ENCODE assay signal across 8 cellular contexts in the genomic region with DNA sequence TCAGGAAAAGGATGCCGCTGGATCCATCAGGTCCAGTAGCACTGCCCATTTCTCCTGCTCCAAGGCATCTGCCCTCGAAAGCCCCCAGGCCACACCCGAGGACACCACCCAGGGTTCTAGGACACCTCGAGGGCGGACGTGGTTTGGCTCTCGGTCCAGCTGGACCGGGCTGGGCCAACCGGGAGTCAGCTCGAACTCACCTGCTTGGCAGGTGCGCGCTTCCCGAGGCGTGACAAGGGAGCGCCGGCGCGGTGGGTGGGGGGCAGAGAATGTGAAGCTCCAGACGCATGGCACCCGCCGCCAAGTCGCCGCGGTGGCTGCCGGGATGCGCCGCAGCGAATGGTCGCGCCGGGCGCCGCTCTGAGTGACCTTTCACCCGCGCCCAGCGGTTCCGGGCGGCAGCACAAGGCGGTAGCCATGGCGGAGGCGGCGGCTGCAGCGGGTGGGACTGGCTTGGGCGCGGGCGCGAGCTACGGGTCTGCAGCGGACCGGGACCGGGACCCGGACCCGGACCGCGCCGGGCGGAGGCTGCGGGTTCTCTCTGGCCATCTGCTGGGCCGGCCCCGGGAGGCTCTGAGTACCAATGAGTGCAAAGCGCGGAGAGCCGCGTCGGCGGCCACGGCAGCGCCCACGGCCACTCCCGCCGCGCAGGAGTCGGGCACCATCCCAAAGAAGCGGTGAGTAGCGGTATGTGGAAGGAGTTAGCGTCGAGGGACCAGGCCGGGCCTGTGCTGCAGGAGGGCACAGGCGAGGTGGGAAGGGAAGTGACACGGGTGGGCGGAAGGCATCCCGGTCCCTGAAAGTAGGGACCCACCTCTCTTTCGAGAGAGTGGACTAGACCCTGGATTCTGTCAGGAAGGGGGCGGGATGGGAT. TPM values are rescaled to one million over a fixed set of nuclear protein-coding genes. Genes with fewer than 3 reads are reported as not detected.
A peak's percentile ranks its signal among the peaks of the same experiment; 100 is the strongest.
DNase-seq lines count a peak whose midpoint lies in the region; ATAC-seq and TF ChIP-seq lines count a peak whose summit lies in the region.

AGPS (plus strand) TSS at position 401 of the 874 bp plus-strand sequence; CDS start at position 418, 17 bp downstream.

- H3K4me1 ChIP-seq in right cardiac atrium (ENCODE audit: control insufficient read depth, insufficient read depth, low read length) (no peaks in the 10 kb centered on the region), rectal smooth muscle tissue (ENCODE audit: control insufficient read depth, insufficient read depth, low read length) (peaks cover 12% of the 10 kb centered on the region), vagina (peaks cover 43% of the 10 kb centered on the region)

- H3K4me3 ChIP-seq in GM12864 (ENCODE audit: low read depth, low read length) (peak within 1 kb of the TSS; percentile 99), right cardiac atrium (ENCODE audit: low read length) (peak within 1 kb of the TSS; percentile 43), rectal smooth muscle tissue (ENCODE audit: low read length) (peak within 1 kb of the TSS; percentile 78), vagina (peak within 1 kb of the TSS; percentile 62 to 90)

- peak; percentile 34 for DNase-seq in GM12864 (ENCODE audit: low read depth)
- DNase-seq in HFFc6, result peak; percentile 52
- peak; percentile 44 for DNase-seq in MV-4-11 (lab: John Stamatoyannopoulos, UW)
- DNase-seq in amniotic epithelial cell (ENCODE audit: low read depth), result peak; percentile 57
- peak; percentile 87 to 94 (median 93) for DNase-seq in right cardiac atrium
- no peak for DNase-seq in vagina (ENCODE audit: extremely low spot score in 2 of 2)

- peak within 1 kb of the TSS; percentile 57 for H3K9ac ChIP-seq in rectal smooth muscle tissue (ENCODE audit: low read length)

- intact Hi-C loops in right cardiac atrium (cut with DNase I), result loop anchor here in 1 of 4 donors (10.0 kb wide), 1 partner anchor 128 kb away; the partner anchor contains the start of gene NFE2L2
- intact Hi-C loops in vagina (cut with DNase I), result no loop called here

- TF ChIP-seq CTCF in GM12864 (IDR thresholded peaks at IDR 0.05; ENCODE audit: low read depth, low read length, missing control alignments) (no peak), HFFc6 (IDR thresholded peaks at IDR 0.05) (peak; percentile 37; the same call in 1 of the 2 replicates), vagina (IDR thresholded peaks at IDR 0.05) (peak in 1 of 3 experiments; percentile 19)

- H3K4me3 Mint-ChIP-seq in HFFc6, result peak within 1 kb of the TSS; percentile 94
- peak within 1 kb of the TSS; percentile 86 for H3K4me3 Mint-ChIP-seq in T-helper 1 cell treated with Interleukin-12 subunit alpha and Interleukin-12 subunit beta and Interleukin-4 antibody, amounts not matched to agents 30 μg/mL and 1 μg/mL, for 36 hours

- no peaks in the 10 kb centered on the region for H3K9me3 Mint-ChIP-seq in HFFc6
- H3K9me3 Mint-ChIP-seq in T-helper 1 cell treated with Interleukin-12 subunit alpha and Interleukin-12 subunit beta and Interleukin-4 antibody, amounts not matched to agents 30 μg/mL and 1 μg/mL, for 36 hours, result no peaks in the 10 kb centered on the region

- peak within 1 kb of the TSS; percentile 86 for H3K27ac Mint-ChIP-seq in HFFc6
- peak within 1 kb of the TSS; percentile 87 for H3K27ac Mint-ChIP-seq in T-helper 1 cell treated with Interleukin-12 subunit alpha and Interleukin-12 subunit beta and Interleukin-4 antibody, amounts not matched to agents 30 μg/mL and 1 μg/mL, for 36 hours

- H3K27me3 ChIP-seq in right cardiac atrium (ENCODE audit: control insufficient read depth, insufficient read depth) (no peaks in the 10 kb centered on the region), rectal smooth muscle tissue (ENCODE audit: control insufficient read depth, insufficient read depth, low read length) (no peaks in the 10 kb centered on the region), vagina (no peaks in the 10 kb centered on the region)

- H3K9me3 ChIP-seq in right cardiac atrium (ENCODE audit: control insufficient read depth, low read length), result no peaks in the 10 kb centered on the region
- no peaks in the 10 kb centered on the region for H3K9me3 ChIP-seq in vagina

- H3K36me3 ChIP-seq in rectal smooth muscle tissue (ENCODE audit: control insufficient read depth, insufficient read depth, low read length) (no peaks in the 10 kb centered on the region), vagina (no peaks in the 10 kb centered on the region)

- peak within 1 kb of the TSS; percentile 34 for H3K27ac ChIP-seq in right cardiac atrium (ENCODE audit: low read length)
- H3K27ac ChIP-seq in rectal smooth muscle tissue (ENCODE audit: low read depth, low read length), result peak within 1 kb of the TSS; percentile 53
- H3K27ac ChIP-seq in vagina, result peak within 1 kb of the TSS; percentile 55

- peaks cover 55% of the 10 kb centered on the region for H3K4me1 Mint-ChIP-seq in HFFc6 (ENCODE audit: low read depth)
- H3K4me1 Mint-ChIP-seq in T-helper 1 cell treated with Interleukin-12 subunit alpha and Interleukin-12 subunit beta and Interleukin-4 antibody, amounts not matched to agents 30 μg/mL and 1 μg/mL, for 36 hours (ENCODE audit: low read depth), result peaks cover 46% of the 10 kb centered on the region

- no peaks in the 10 kb centered on the region for H3K27me3 Mint-ChIP-seq in HFFc6 (ENCODE audit: insufficient read depth)
- H3K27me3 Mint-ChIP-seq in T-helper 1 cell treated with Interleukin-12 subunit alpha and Interleukin-12 subunit beta and Interleukin-4 antibody, amounts not matched to agents 30 μg/mL and 1 μg/mL, for 36 hours (ENCODE audit: low read depth), result no peaks in the 10 kb centered on the region

- peaks cover 4% of the 10 kb centered on the region; the same call in 1 of the 2 replicates for H3K36me3 Mint-ChIP-seq in HFFc6 (ENCODE audit: low read depth)
- H3K36me3 Mint-ChIP-seq in T-helper 1 cell treated with Interleukin-12 subunit alpha and Interleukin-12 subunit beta and Interleukin-4 antibody, amounts not matched to agents 30 μg/mL and 1 μg/mL, for 36 hours (ENCODE audit: low read depth), result peaks cover 11% of the 10 kb centered on the region

- WGBS in right cardiac atrium, result under 1% methylated on average over 84 of the region's 84 CpGs

- no peak for TF ChIP-seq POLR2A in vagina (IDR thresholded peaks at IDR 0.05)

- peak; percentile 97 for ATAC-seq in right cardiac atrium

RNA-seq across cellular contexts. Expression of gene AGPS, which starts in this region (rescaled TPM):
- total RNA-seq in HFFc6 (2021; fragmentation: NEBNext Ultra II Directional; extraction: Animal tissue kit (Norgen Biotek cat#: 25700)), result 10 to 100 TPM; 36.0 to 47.6 (median 43.1) TPM
- total RNA-seq in right cardiac atrium (10 to 100 TPM; 19.0 to 26.0 (median 24.6) TPM), vagina (27.3 TPM)
- 4.7 TPM for polyA plus RNA-seq in right cardiac atrium

Comparison
In these comparisons a context has a peak if more than half of its experiments do, and no peak if none do; other contexts are left out.
1. DNase-seq: peak in GM12864 (single experiment), HFFc6 (single experiment), MV-4-11 (single experiment), amniotic epithelial cell (single experiment) and right cardiac atrium (3 of 3); none in vagina (0 of 2).
2. H3K4me3 ChIP-seq: peak in every context shown above with its lines; median percentile 99 in GM12864; 78 in rectal smooth muscle tissue; 76 in vagina; 43 in right cardiac atrium.
3. Peak in every context shown above with its lines, with median percentiles within 50 percentile points of each other: H3K27ac ChIP-seq.